Comparison of ENCODE assay signal across 14 cellular contexts in genomic region chr12:91921555-91921954, GRCh38.
"Had no signal": no experiment of that assay in that cellular context is flagged by ENCODE, and none has a peak within 500 bp of the region (broad histone marks: within the 10 kb centered on the region; RNA-seq: fewer than 3 reads in every experiment).

No MANE protein-coding gene starts in this region.

- H3K4me3 Mint-ChIP-seq: activated B cell treated with CpG ODN at 0.5 μM for 24 hours; activated CD4-positive, alpha-beta T cell treated with anti-CD3 and anti-CD28 coated beads, Interleukin-2, amount 10 ng/mL, durations not matched to agents 24 days and 14 days; immature natural killer cell; stimulated activated naive B cell treated with anti-CD40 and anti-IgM and Interleukin-4, amounts not matched to agents 10 μg/mL and 1 μg/mL and 100 μg/mL, for 72 hours; T-helper 1 cell treated with Interleukin-12 subunit alpha and Interleukin-12 subunit beta and Interleukin-4 antibody, amounts not matched to agents 30 μg/mL and 1 μg/mL, for 36 hours had no signal

- H3K4me1 Mint-ChIP-seq: activated B cell treated with CpG ODN at 0.5 μM for 24 hours had no signal

- DNase-seq: activated B cell treated with CpG ODN at 0.5 μM for 24 hours; activated CD4-positive, alpha-beta T cell treated with anti-CD3 and anti-CD28 coated beads, Interleukin-2, amount 10 ng/mL, durations not matched to agents 24 days and 14 days; activated CD8-positive, alpha-beta memory T cell treated with anti-CD3 and anti-CD28 coated beads for 24 hours; activated gamma-delta T cell; activated T-cell treated with anti-CD3 and anti-CD28 coated beads for 4 hours; dermis blood vessel endothelial cell; immature natural killer cell; lower lobe of right lung; naive thymus-derived CD8-positive, alpha-beta T cell; right cardiac atrium; stimulated activated CD4-positive, alpha-beta T cell treated with anti-CD3 and anti-CD28 coated beads, Interleukin-1b, Interleukin-23, amount 100 ng/mL, for 48 hours; stimulated activated naive B cell treated with anti-CD40 and anti-IgM and Interleukin-4, amounts not matched to agents 10 μg/mL and 1 μg/mL and 100 μg/mL, for 72 hours had no signal

- ATAC-seq: naive thymus-derived CD8-positive, alpha-beta T cell; right cardiac atrium; stimulated activated naive B cell treated with anti-CD40 and anti-IgM and Interleukin-4, amounts not matched to agents 10 μg/mL and 1 μg/mL and 100 μg/mL, for 72 hours had no signal

- H3K27me3 Mint-ChIP-seq: activated B cell treated with CpG ODN at 0.5 μM for 24 hours; activated CD4-positive, alpha-beta T cell treated with anti-CD3 and anti-CD28 coated beads, Interleukin-2, amount 10 ng/mL, durations not matched to agents 24 days and 14 days; naive thymus-derived CD8-positive, alpha-beta T cell; progenitor cell of endocrine pancreas had no signal

- H3K36me3 Mint-ChIP-seq: stimulated activated naive B cell treated with anti-CD40 and anti-IgM and Interleukin-4, amounts not matched to agents 10 μg/mL and 1 μg/mL and 100 μg/mL, for 72 hours had no signal

- H3K27ac Mint-ChIP-seq: activated B cell treated with CpG ODN at 0.5 μM for 24 hours; activated CD4-positive, alpha-beta T cell treated with anti-CD3 and anti-CD28 coated beads, Interleukin-2, amount 10 ng/mL, durations not matched to agents 24 days and 14 days; progenitor cell of endocrine pancreas; stimulated activated naive B cell treated with anti-CD40 and anti-IgM and Interleukin-4, amounts not matched to agents 10 μg/mL and 1 μg/mL and 100 μg/mL, for 72 hours; T-helper 1 cell treated with Interleukin-12 subunit alpha and Interleukin-12 subunit beta and Interleukin-4 antibody, amounts not matched to agents 30 μg/mL and 1 μg/mL, for 36 hours had no signal
